Comparison of ENCODE assay signal across 8 cellular contexts in the genomic region with DNA sequence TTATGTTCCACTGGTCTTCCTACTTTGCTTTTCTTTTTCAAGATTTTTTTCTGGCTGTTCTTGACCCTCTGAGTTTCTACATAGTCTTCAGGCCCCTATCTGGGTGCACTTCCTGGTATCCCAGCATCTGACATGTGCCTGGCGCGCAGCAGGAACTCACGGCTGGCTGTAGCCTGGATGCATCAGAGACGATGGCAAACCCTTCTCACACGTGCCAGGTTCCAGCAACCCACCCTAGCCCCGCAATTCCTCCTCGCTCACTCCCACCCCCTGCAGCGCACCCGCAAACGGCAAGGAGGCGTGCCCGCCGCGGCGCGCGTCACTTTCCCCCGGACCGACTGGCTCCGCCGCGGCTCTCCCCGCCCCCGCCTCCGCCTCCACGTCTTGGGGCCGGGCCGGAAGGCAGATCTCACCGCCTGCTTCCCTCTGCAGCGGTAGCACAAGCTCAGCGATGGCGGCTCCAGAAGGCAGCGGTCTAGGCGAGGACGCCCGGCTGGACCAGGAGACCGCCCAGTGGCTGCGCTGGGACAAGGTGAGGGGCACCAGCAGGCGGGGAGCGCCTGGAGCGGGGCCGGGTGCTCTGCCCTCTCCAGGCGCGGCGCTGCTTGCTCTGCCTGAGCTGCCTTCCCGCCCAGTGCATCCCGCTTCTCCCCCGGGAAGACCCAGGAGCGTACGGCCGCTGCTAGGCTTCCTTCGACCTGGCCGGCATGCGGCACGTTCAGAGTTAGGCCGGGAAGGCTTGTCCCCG. TPM values are rescaled to one million over a fixed set of nuclear protein-coding genes. Genes with fewer than 3 reads are reported as not detected.
DNase-seq lines count a peak whose midpoint lies in the region; ATAC-seq and TF ChIP-seq lines count a peak whose summit lies in the region.

Gene PGM2, plus strand, starts transcription at position 405 of the 748 bp plus-strand sequence. Its CDS starts 47 bp downstream, at position 452.

- H3K9me2 ChIP-seq in neural cell (ENCODE audit: insufficient read depth, low read length): no peaks in the 10 kb centered on the region

- H4K20me1 ChIP-seq in neural cell (ENCODE audit: insufficient read depth): no peaks in the 10 kb centered on the region

- TF ChIP-seq RAD21 in neural cell (conservative IDR thresholded peaks at IDR 0.05): peak; percentile 55

- H3K27me3 ChIP-seq in neural cell (ENCODE audit: insufficient read depth, low read depth, low read length) (no peaks in the 10 kb centered on the region), stomach smooth muscle (ENCODE audit: control insufficient read depth in 1 of 2, insufficient read depth in 2 of 2, low read length in 2 of 2) (no peaks in the 10 kb centered on the region)

- ATAC-seq in GM21786 (IDR thresholded peaks at IDR 0.05; ENCODE audit: unreplicated experiment): peak; percentile 93

- H3K9ac ChIP-seq in neural cell (ENCODE audit: low read length): peak within 1 kb of the TSS; percentile 81
- peak within 1 kb of the TSS; percentile 86 for H3K9ac ChIP-seq in stomach smooth muscle (ENCODE audit: low read length in 2 of 2)

- H3K4me3 ChIP-seq in neural cell (ENCODE audit: low read length): peak within 1 kb of the TSS; percentile 99
- peak within 1 kb of the TSS; percentile 96 to 98 for H3K4me3 ChIP-seq in stomach smooth muscle (ENCODE audit: low read length in 2 of 2)

- peak; percentile 66 for TF ChIP-seq CTCF in neural cell (IDR thresholded peaks at IDR 0.05; ENCODE audit: poor library complexity, severe bottlenecking)

- no peak for TF ChIP-seq EP300 in neural cell (conservative IDR thresholded peaks at IDR 0.05; ENCODE audit: poor library complexity, severe bottlenecking)

- DNase-seq in EH (ENCODE audit: low read depth) (peak; percentile 84), RPMI7951 (ENCODE audit: low read depth) (peak; percentile 78), fibroblast of the conjunctiva (ENCODE audit: low read depth) (peak; percentile 61)
- DNase-seq in activated T-helper 9 cell treated with anti-CD3 and anti-CD28 coated beads, Interleukin-2, amount 50 U/mL, for 16 hours (ENCODE audit: low read depth): peak; percentile 86

- H3F3A ChIP-seq in neural cell (ENCODE audit: insufficient read depth, low read length, poor library complexity, severe bottlenecking): no peaks in the 10 kb centered on the region

- H3K9me3 ChIP-seq in KOPT-K1 (ENCODE audit: insufficient read depth, low read length, poor library complexity, severe bottlenecking): no peaks in the 10 kb centered on the region
- H3K9me3 ChIP-seq in neural cell (ENCODE audit: low read length): no peaks in the 10 kb centered on the region
- H3K9me3 ChIP-seq in stomach smooth muscle (ENCODE audit: control insufficient read depth in 2 of 2, low read length in 2 of 2): no peaks in the 10 kb centered on the region

- H3K36me3 ChIP-seq in KOPT-K1 (ENCODE audit: insufficient read depth, low read length) (peaks cover 17% of the 10 kb centered on the region), neural cell (ENCODE audit: insufficient read depth, low read length) (peaks cover 4% of the 10 kb centered on the region), stomach smooth muscle (ENCODE audit: control insufficient read depth in 2 of 2, insufficient read depth in 2 of 2, low read length in 2 of 2) (peaks cover 10 to 12% of the 10 kb centered on the region in 2 donors)

- H2AFZ ChIP-seq in neural cell (ENCODE audit: low read depth, low read length): peak within 1 kb of the TSS; percentile 89

- H3K4me1 ChIP-seq in stomach smooth muscle (ENCODE audit: control insufficient read depth, insufficient read depth, low read length): peaks cover 15% of the 10 kb centered on the region

- H3K27ac ChIP-seq in KOPT-K1 (ENCODE audit: low read depth, low read length, poor library complexity, severe bottlenecking) (peak within 1 kb of the TSS; percentile 84), neural cell (ENCODE audit: low read length) (peak within 1 kb of the TSS; percentile 48), stomach smooth muscle (ENCODE audit: low read length) (peak within 1 kb of the TSS; percentile 85)

- H3K4me2 ChIP-seq in neural cell (ENCODE audit: low read length): peak within 1 kb of the TSS; percentile 84

- no peaks in the 10 kb centered on the region for H3K79me2 ChIP-seq in neural cell (replicated peaks; ENCODE audit: insufficient read depth, low read length)

TF ChIP-seq in neural cell, 6 proteins besides CTCF, POLR2A, EP300 and RAD21:
- TF ChIP-seq REST (IDR thresholded peaks at IDR 0.05; ENCODE audit: borderline replicate concordance) (peak; percentile 42), TAF1 (IDR thresholded peaks at IDR 0.05; ENCODE audit: low read depth) (peak; percentile 88), SMC3 (conservative IDR thresholded peaks at IDR 0.05; ENCODE audit: poor library complexity) (peak; percentile 57), MXI1 (conservative IDR thresholded peaks at IDR 0.05; ENCODE audit: poor library complexity, severe bottlenecking) (peak; percentile 93), EZH2 (IDR thresholded peaks at IDR 0.05; ENCODE audit: borderline replicate concordance, insufficient read depth, low read length, poor library complexity, severe bottlenecking) (no peak), POLR2AphosphoS5 (IDR thresholded peaks at IDR 0.05) (peak; percentile 77)
TF ChIP-seq in neural cell: peak in this region for 5.

RNA-seq across cellular contexts. Expression of gene PGM2, which starts in this region (rescaled TPM):
- 39.8 and 46.6 TPM in 2 replicates for total RNA-seq in RPMI7951 (2014; rRNA removed; shearing (Covaris generic))
- polyA plus RNA-seq in neural cell: 8.5 and 9.3 TPM in 2 replicates
- polyA minus RNA-seq in neural cell: 11.1 and 11.7 TPM in 2 replicates

Comparison
In these comparisons a context has a peak if more than half of its experiments do, and no peak if none do; other contexts are left out.
1. Peak in every context shown above with its lines: DNase-seq, ATAC-seq, H3K4me3 ChIP-seq and H3K27ac ChIP-seq.